Comparison of ENCODE assay signal across 11 cellular contexts in the genomic region with DNA sequence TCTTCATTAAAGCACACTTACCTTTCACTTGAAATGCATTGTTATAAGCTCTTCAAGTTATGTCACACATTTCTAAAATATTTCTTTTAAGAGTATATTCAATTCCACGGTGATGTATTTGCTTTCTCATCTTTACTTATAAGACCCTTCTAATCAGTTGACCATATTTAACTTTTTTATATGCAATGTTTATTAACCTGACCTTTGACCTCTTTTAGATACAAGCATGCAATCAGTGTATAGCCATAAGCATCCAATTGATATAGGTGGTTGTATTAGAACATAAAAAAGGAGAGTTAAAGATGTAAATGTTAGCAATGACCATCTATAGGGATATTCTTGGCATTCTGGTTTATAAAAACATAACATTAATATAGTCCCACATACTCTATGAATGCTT.
"Had no signal": no experiment of that assay in that cellular context is flagged by ENCODE, and none has a peak within 500 bp of the region (broad histone marks: within the 10 kb centered on the region; RNA-seq: fewer than 3 reads in every experiment).

No MANE protein-coding gene starts in this region.

- H2AFZ ChIP-seq: GM23248, GM23338 had no signal

- DNase-seq: GM23248, GOT3, H7, H9, HCEC 1CT, HFFc6 had no signal

- H3K4me2 ChIP-seq: GM23338 had no signal

- ATAC-seq: GM23338, HCT116 had no signal

- H3K27ac ChIP-seq: GM23248 had no signal

- H3K4me3 ChIP-seq: GM23248, GM23338, HAP-1 had no signal

- H3K9ac ChIP-seq: GM23248 had no signal

- H3K9me3 ChIP-seq: HAP-1 had no signal

- FAIRE-seq: H1, H54 had no signal
